Comparison of ENCODE assay signal across 5 cellular contexts in genomic region chr2:95583545-95583944, GRCh38. TPM values are rescaled to one million over a fixed set of nuclear protein-coding genes. Genes with fewer than 3 reads are reported as not detected.
"Had no signal": no experiment of that assay in that cellular context is flagged by ENCODE, and none has a peak within 500 bp of the region (broad histone marks: within the 10 kb centered on the region; RNA-seq: fewer than 3 reads in every experiment).

No MANE protein-coding gene starts in this region.

RNA-seq across cellular contexts. Expression of gene TRIM43, which starts 8.3 kb away (rescaled TPM):
- total RNA-seq: HepG2, HT-29, HT1080, IMR-90 had no signal
- polyA plus RNA-seq: HepG2, IgD-negative memory B cell, IMR-90 had no signal
